Comparison of ENCODE assay signal across 9 cellular contexts in the genomic region with DNA sequence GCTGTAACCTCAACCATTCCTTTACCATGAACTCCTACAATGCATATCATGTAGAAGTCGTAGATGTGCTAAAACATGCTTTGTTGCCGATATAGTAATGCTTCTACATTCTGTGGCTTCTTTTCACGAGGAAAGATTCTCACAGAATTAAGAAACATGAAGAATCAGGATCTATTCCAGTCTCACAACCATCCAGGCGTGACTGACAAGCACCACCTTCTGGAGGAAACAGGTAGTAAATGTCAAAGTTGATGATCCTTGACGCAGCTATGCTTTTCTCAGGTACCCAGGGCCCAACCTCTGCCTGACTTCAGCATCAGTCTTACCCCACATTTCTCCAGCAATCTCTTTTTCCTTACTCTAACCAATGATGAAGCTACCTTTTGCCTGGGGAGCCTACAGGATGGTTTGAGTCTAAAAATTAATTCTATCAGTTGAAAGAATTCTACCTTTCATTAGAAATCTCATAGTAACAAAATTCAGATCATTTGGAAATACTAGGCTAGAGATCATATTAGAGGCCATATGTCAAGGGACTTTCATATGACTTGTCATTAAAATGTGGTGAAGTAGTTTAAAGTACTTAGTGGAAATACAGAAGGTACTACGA.
DNase-seq lines count a peak whose midpoint lies in the region; ATAC-seq and TF ChIP-seq lines count a peak whose summit lies in the region.
"Had no signal": no experiment of that assay in that cellular context is flagged by ENCODE, and none has a peak within 500 bp of the region (broad histone marks: within the 10 kb centered on the region; RNA-seq: fewer than 3 reads in every experiment).

No MANE protein-coding gene starts in this region.

- no peaks in the 10 kb centered on the region for H3K27me3 ChIP-seq in A673 (replicated peaks; ENCODE audit: insufficient read depth, low read depth, low read length, poor library complexity)
- H3K27me3 ChIP-seq in breast epithelium: no peaks in the 10 kb centered on the region

- H3K36me3 ChIP-seq in A673 (ENCODE audit: insufficient read depth, low read length, poor library complexity, severe bottlenecking) (no peaks in the 10 kb centered on the region), breast epithelium (no peaks in the 10 kb centered on the region)

- no peak overlapping the region for H3K27ac Mint-ChIP-seq in neural crest cell (ENCODE audit: unreplicated experiment)
- H3K27ac Mint-ChIP-seq in activated naive CD4-positive, alpha-beta T cell treated with anti-CD3 and anti-CD28 coated beads, Interleukin-2, amount 10 ng/mL, durations not matched to agents 7 days and 5 days: no peak overlapping the region
- H3K27ac Mint-ChIP-seq in T-helper 17 cell: no peak overlapping the region
- H3K27ac Mint-ChIP-seq: dendritic cell treated with granulocyte-macrophage colony-stimulating factor and Interleukin-4, amounts not matched to agents 40 ng/mL and 50 ng/mL, for 4 days had no signal

- ATAC-seq in GM18861 (IDR thresholded peaks at IDR 0.05; ENCODE audit: unreplicated experiment) (peak; percentile 73), T-helper 17 cell (no peak)

- TF ChIP-seq POLR2A in breast epithelium (IDR thresholded peaks at IDR 0.05): no peak

- H3K27me3 Mint-ChIP-seq in neural crest cell (ENCODE audit: low read depth) (no peaks in the 10 kb centered on the region), T-helper 17 cell (peaks cover 11% of the 10 kb centered on the region)
- no peaks in the 10 kb centered on the region for H3K27me3 Mint-ChIP-seq in activated naive CD4-positive, alpha-beta T cell treated with anti-CD3 and anti-CD28 coated beads, Interleukin-2, amount 10 ng/mL, durations not matched to agents 7 days and 5 days
- H3K27me3 Mint-ChIP-seq: dendritic cell treated with granulocyte-macrophage colony-stimulating factor and Interleukin-4, amounts not matched to agents 40 ng/mL and 50 ng/mL, for 4 days had no signal

- H3K4me1 Mint-ChIP-seq in neural crest cell: peaks cover 23% of the 10 kb centered on the region
- H3K4me1 Mint-ChIP-seq in activated naive CD4-positive, alpha-beta T cell treated with anti-CD3 and anti-CD28 coated beads, Interleukin-2, amount 10 ng/mL, durations not matched to agents 7 days and 5 days: no peaks in the 10 kb centered on the region
- no peaks in the 10 kb centered on the region for H3K4me1 Mint-ChIP-seq in T-helper 17 cell

- TF ChIP-seq CTCF in A673 (conservative IDR thresholded peaks at IDR 0.05; ENCODE audit: low read depth, low read length): peak; percentile 40; the same call in 1 of the 2 replicates
- TF ChIP-seq CTCF in breast epithelium (IDR thresholded peaks at IDR 0.05): peak in 2 of 3 donors; percentile 52 to 55
- TF ChIP-seq CTCF in neural crest cell (conservative IDR thresholded peaks at IDR 0.05): peak; percentile 70

- POLR2A ChIA-PET in A673 (lab: Charles Lee; ENCODE audit: low non-redundant PET): no interaction called here

- intact Hi-C loops in A673 (cut with micrococcal nuclease; ENCODE audit: unreplicated experiment): no loop called here
- intact Hi-C loops in breast epithelium (cut with DNase I; ENCODE audit: low total_unique reads): no loop called here

- peaks cover 6% of the 10 kb centered on the region for H3K9me3 Mint-ChIP-seq in neural crest cell
- H3K9me3 Mint-ChIP-seq in activated naive CD4-positive, alpha-beta T cell treated with anti-CD3 and anti-CD28 coated beads, Interleukin-2, amount 10 ng/mL, durations not matched to agents 7 days and 5 days: no peaks in the 10 kb centered on the region
- H3K9me3 Mint-ChIP-seq: dendritic cell treated with granulocyte-macrophage colony-stimulating factor and Interleukin-4, amounts not matched to agents 40 ng/mL and 50 ng/mL, for 4 days had no signal

- no peaks in the 10 kb centered on the region for H3K36me3 Mint-ChIP-seq in neural crest cell (ENCODE audit: low read depth)
- H3K36me3 Mint-ChIP-seq in activated naive CD4-positive, alpha-beta T cell treated with anti-CD3 and anti-CD28 coated beads, Interleukin-2, amount 10 ng/mL, durations not matched to agents 7 days and 5 days: no peaks in the 10 kb centered on the region
- no peaks in the 10 kb centered on the region for H3K36me3 Mint-ChIP-seq in T-helper 17 cell (ENCODE audit: low read depth)

- CTCF ChIA-PET in A673 (lab: Charles Lee): no interaction called here
- CTCF ChIA-PET in activated naive CD4-positive, alpha-beta T cell treated with anti-CD3 and anti-CD28 coated beads, Interleukin-2, amount 10 ng/mL, durations not matched to agents 7 days and 5 days (lab: Charles Lee): interaction anchor here (0.8 kb wide), 1 partner anchor 1016 kb away, joined by 6 read pairs; no protein-coding TSS in a partner anchor

- no peak overlapping the region for H3K27ac ChIP-seq in A673 (ENCODE audit: low read depth, low read length, poor library complexity, severe bottlenecking)
- H3K27ac ChIP-seq in breast epithelium: no peak overlapping the region

- BruUV-seq in A673 (replicated peaks; lab: Mats Ljungman, UMichigan): no TSS peak

- DNase-seq in A673 (ENCODE audit: low spot score): peak; percentile 40
- DNase-seq in Kasumi-1 (lab: John Stamatoyannopoulos, UW): peak; percentile 48 to 62
- no peak for DNase-seq in breast epithelium (ENCODE audit: low spot score in 2 of 2)
- DNase-seq in neural crest cell (ENCODE audit: low read depth, low spot score): peak; percentile 3
- no peak for DNase-seq in effector CD8-positive, alpha-beta T cell (lab: John Stamatoyannopoulos, UW)
- no peak for DNase-seq in activated naive CD4-positive, alpha-beta T cell treated with anti-CD3 and anti-CD28 coated beads, Interleukin-2, amount 10 ng/mL, durations not matched to agents 7 days and 5 days
- no peak for DNase-seq in T-helper 17 cell

- H3K4me1 ChIP-seq in A673 (ENCODE audit: insufficient read depth, low read length, poor library complexity, severe bottlenecking) (peaks cover 9% of the 10 kb centered on the region), breast epithelium (peaks cover 0 to 5% of the 10 kb centered on the region in 2 donors)

- H3K4me3 Mint-ChIP-seq in neural crest cell (no peak overlapping the region), T-helper 17 cell (no peak overlapping the region)
- H3K4me3 Mint-ChIP-seq in activated naive CD4-positive, alpha-beta T cell treated with anti-CD3 and anti-CD28 coated beads, Interleukin-2, amount 10 ng/mL, durations not matched to agents 7 days and 5 days: no peak overlapping the region
- H3K4me3 Mint-ChIP-seq: dendritic cell treated with granulocyte-macrophage colony-stimulating factor and Interleukin-4, amounts not matched to agents 40 ng/mL and 50 ng/mL, for 4 days had no signal

- no peak overlapping the region for H3K4me3 ChIP-seq in A673 (ENCODE audit: low read depth, low read length, poor library complexity, severe bottlenecking)
- H3K4me3 ChIP-seq in breast epithelium: no peak overlapping the region

- H3K9me3 ChIP-seq in A673 (ENCODE audit: low read depth, low read length, poor library complexity, severe bottlenecking) (no peaks in the 10 kb centered on the region), breast epithelium (no peaks in the 10 kb centered on the region), T-helper 17 cell (ENCODE audit: control insufficient read depth, low read length, poor library complexity, severe bottlenecking) (no peaks in the 10 kb centered on the region)

Comparison
In these comparisons a context has a peak if more than half of its experiments do, and no peak if none do; other contexts are left out.
1. DNase-seq: peak in A673 (single experiment), Kasumi-1 (2 of 2) and neural crest cell (single experiment); none in breast epithelium (0 of 2), effector CD8-positive, alpha-beta T cell (single experiment), activated naive CD4-positive, alpha-beta T cell treated with anti-CD3 and anti-CD28 coated beads, Interleukin-2, amount 10 ng/mL, durations not matched to agents 7 days and 5 days (single experiment) and T-helper 17 cell (0 of 3).
2. Peak in every context shown above with its lines, with median percentiles within 50 percentile points of each other: CTCF ChIP-seq.